In the genomic region with DNA sequence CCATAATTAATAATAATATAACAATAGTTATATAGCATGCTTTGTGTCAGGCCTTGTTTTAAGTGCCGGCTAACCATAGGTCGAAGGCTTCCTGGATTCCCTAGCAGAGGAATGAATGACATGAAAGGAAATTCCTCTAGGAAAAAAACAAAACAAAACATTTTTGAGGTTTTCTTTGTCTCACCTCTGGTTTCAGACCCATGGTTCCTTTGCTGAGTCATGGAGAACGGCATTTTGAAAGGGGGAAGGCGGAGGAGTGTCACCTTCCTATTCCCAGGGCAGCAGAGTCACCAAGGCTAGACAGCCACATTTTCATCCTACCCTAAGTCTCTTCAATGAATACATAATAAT, we compare ENCODE assay signal across 9 cellular contexts. TPM values are rescaled to one million over a fixed set of nuclear protein-coding genes. Genes with fewer than 3 reads are reported as not detected.
A peak's percentile ranks its signal among the peaks of the same experiment; 100 is the strongest.
DNase-seq lines count a peak whose midpoint lies in the region; ATAC-seq lines count a peak whose summit lies in the region.
"Had no signal": no experiment of that assay in that cellular context is flagged by ENCODE, and none has a peak within 500 bp of the region (broad histone marks: within the 10 kb centered on the region; RNA-seq: fewer than 3 reads in every experiment).

No MANE protein-coding gene starts in this region.

- no peaks in the 10 kb centered on the region for H3K27me3 Mint-ChIP-seq in natural killer cell treated with Interleukin-12 subunit alpha and Interleukin-12 subunit beta and Interleukin-15 and Interleukin-18, amount 100 ng/mL, for 72 hours

- H3K27ac Mint-ChIP-seq in natural killer cell treated with Interleukin-12 subunit alpha and Interleukin-12 subunit beta and Interleukin-15 and Interleukin-18, amount 100 ng/mL, for 72 hours = peak overlapping the region; percentile 73

- peaks cover 46 to 49% of the 10 kb centered on the region in 2 donors for H3K4me1 Mint-ChIP-seq in natural killer cell treated with Interleukin-12 subunit alpha and Interleukin-12 subunit beta and Interleukin-15 and Interleukin-18, amount 100 ng/mL, for 72 hours (ENCODE audit: low read depth in 2 of 2)

- ATAC-seq in natural killer cell treated with Interleukin-12 subunit alpha and Interleukin-12 subunit beta and Interleukin-15 and Interleukin-18, amount 100 ng/mL, for 72 hours = no peak
- no peak for ATAC-seq in HG03097 (IDR thresholded peaks at IDR 0.05; ENCODE audit: low FRiP score, unreplicated experiment)

- no peaks in the 10 kb centered on the region for H3K36me3 Mint-ChIP-seq in natural killer cell treated with Interleukin-12 subunit alpha and Interleukin-12 subunit beta and Interleukin-15 and Interleukin-18, amount 100 ng/mL, for 72 hours

- no peaks in the 10 kb centered on the region for H3K9me3 Mint-ChIP-seq in natural killer cell treated with Interleukin-12 subunit alpha and Interleukin-12 subunit beta and Interleukin-15 and Interleukin-18, amount 100 ng/mL, for 72 hours

- DNase-seq in EL (peak; percentile 77), KBM-7 (peak; percentile 25), dermis blood vessel endothelial cell (peak; percentile 80), NCI-H2107 (lab: John Stamatoyannopoulos, UW) (no peak), dedifferentiated amniotic fluid mesenchymal stem cell (ENCODE audit: extremely low spot score) (no peak), NK-92 (lab: John Stamatoyannopoulos, UW; ENCODE audit: unreplicated experiment) (no peak)
- DNase-seq in natural killer cell treated with Interleukin-12 subunit alpha and Interleukin-12 subunit beta and Interleukin-15 and Interleukin-18, amount 100 ng/mL, for 72 hours (ENCODE audit: low spot score) = no peak
- DNase-seq: NCI-H1092 had no signal

- in situ Hi-C loops in KBM-7 (cut with MboI; ENCODE audit: low pct_unique_long_range_greater_than_20kb, low sequenced_read_pairs) = no loop called here

- H3K4me3 Mint-ChIP-seq in natural killer cell treated with Interleukin-12 subunit alpha and Interleukin-12 subunit beta and Interleukin-15 and Interleukin-18, amount 100 ng/mL, for 72 hours = no peak overlapping the region

RNA-seq across cellular contexts. Expression of a gene that starts 25.3 kb away (rescaled TPM):
- 59.1 and 60.1 TPM in 2 replicates for total RNA-seq in dermis blood vessel endothelial cell
- 100 to 1,000 TPM; 382 to 466 TPM for total RNA-seq in natural killer cell treated with Interleukin-12 subunit alpha and Interleukin-12 subunit beta and Interleukin-15 and Interleukin-18, amount 100 ng/mL, for 72 hours

RNA-seq across cellular contexts. Expression of a gene that starts 45.6 kb away (rescaled TPM):
- total RNA-seq in dermis blood vessel endothelial cell = 15.8 and 22.1 TPM in 2 replicates
- total RNA-seq in natural killer cell treated with Interleukin-12 subunit alpha and Interleukin-12 subunit beta and Interleukin-15 and Interleukin-18, amount 100 ng/mL, for 72 hours = 10 to 100 TPM; 48.3 to 73.9 TPM

RNA-seq across cellular contexts. Expression of a gene that starts 46.0 kb away (rescaled TPM):
- 36.5 and 47.5 TPM in 2 replicates for total RNA-seq in dermis blood vessel endothelial cell
- 10 to 100 TPM; 25.5 to 33.0 TPM for total RNA-seq in natural killer cell treated with Interleukin-12 subunit alpha and Interleukin-12 subunit beta and Interleukin-15 and Interleukin-18, amount 100 ng/mL, for 72 hours

Comparison
In these comparisons a context has a peak if more than half of its experiments do, and no peak if none do; other contexts are left out.
1. DNase-seq: peak in EL (single experiment), KBM-7 (single experiment) and dermis blood vessel endothelial cell (single experiment); none in natural killer cell treated with Interleukin-12 subunit alpha and Interleukin-12 subunit beta and Interleukin-15 and Interleukin-18, amount 100 ng/mL, for 72 hours (single experiment), NCI-H2107 (single experiment), dedifferentiated amniotic fluid mesenchymal stem cell (single experiment) and NK-92 (single experiment).